In genomic region chr6:24931752-24932691, GRCh38 we compare ENCODE assay signal across 9 cellular contexts. TPM values are rescaled to one million over a fixed set of nuclear protein-coding genes. Genes with fewer than 3 reads are reported as not detected.
DNase-seq lines count a peak whose midpoint lies in the region; ATAC-seq, FAIRE-seq and TF ChIP-seq lines count a peak whose summit lies in the region.
"Had no signal": no experiment of that assay in that cellular context is flagged by ENCODE, and none has a peak within 500 bp of the region (broad histone marks: within the 10 kb centered on the region; RNA-seq: fewer than 3 reads in every experiment).

No MANE protein-coding gene starts in this region.

- H3K36me3 ChIP-seq in heart right ventricle: no peaks in the 10 kb centered on the region
- no peaks in the 10 kb centered on the region for H3K36me3 ChIP-seq in kidney (ENCODE audit: control insufficient read depth in 1 of 2, insufficient read depth in 2 of 2, low read length in 2 of 2)
- H3K36me3 ChIP-seq in MG63: no peaks in the 10 kb centered on the region

- H3K27me3 ChIP-seq in heart right ventricle (no peaks in the 10 kb centered on the region), MG63 (no peaks in the 10 kb centered on the region)

- peaks cover 7% of the 10 kb centered on the region for H3K9me3 Mint-ChIP-seq in activated CD8-positive, alpha-beta T cell treated with anti-CD3 and anti-CD28 coated beads for 36 hours
- H3K9me3 Mint-ChIP-seq in natural killer cell treated with Interleukin-12 subunit alpha and Interleukin-12 subunit beta and Interleukin-15 and Interleukin-18, amount 100 ng/mL, for 72 hours: peaks cover 6% of the 10 kb centered on the region

- H3K4me3 Mint-ChIP-seq in activated CD8-positive, alpha-beta T cell treated with anti-CD3 and anti-CD28 coated beads for 36 hours: peak overlapping the region; percentile 92
- H3K4me3 Mint-ChIP-seq in natural killer cell treated with Interleukin-12 subunit alpha and Interleukin-12 subunit beta and Interleukin-15 and Interleukin-18, amount 100 ng/mL, for 72 hours: peak overlapping the region; percentile 83

- peak overlapping the region in 5 of 10 donors; percentile 61 to 87 (median 69) for H3K27ac ChIP-seq in heart right ventricle
- no peak overlapping the region for H3K27ac ChIP-seq in kidney (ENCODE audit: low read depth in 2 of 2, low read length in 2 of 2)

- no peak overlapping the region for H3K9ac ChIP-seq in kidney (ENCODE audit: low read length in 2 of 2)

- intact Hi-C loops in activated CD8-positive, alpha-beta T cell treated with anti-CD3 and anti-CD28 coated beads for 36 hours (cut with micrococcal nuclease): loop anchor here (10.0 kb wide), 1 partner anchor 143 kb away; no protein-coding TSS in a partner anchor
- intact Hi-C loops in heart right ventricle (cut with DNase I): loop anchor here in 2 of 10 donors (10.0 kb wide), 1 partner anchor 63 kb away; no protein-coding TSS in a partner anchor
- intact Hi-C loops in kidney (cut with DNase I): no loop called here

- DNase-seq in activated CD8-positive, alpha-beta T cell treated with anti-CD3 and anti-CD28 coated beads for 36 hours: peak; percentile 60
- no peak for DNase-seq in natural killer cell treated with Interleukin-12 subunit alpha and Interleukin-12 subunit beta and Interleukin-15 and Interleukin-18, amount 100 ng/mL, for 72 hours (ENCODE audit: low spot score)
- DNase-seq in DMS153 (lab: John Stamatoyannopoulos, UW) (no peak), heart right ventricle (no peak), kidney (no peak), MG63 (no peak)

- ATAC-seq in GM18517 (IDR thresholded peaks at IDR 0.05; ENCODE audit: unreplicated experiment) (peak; percentile 32), HG02973 (IDR thresholded peaks at IDR 0.05; ENCODE audit: unreplicated experiment) (peak; percentile 22), heart right ventricle (no peak)
- ATAC-seq in activated CD8-positive, alpha-beta T cell treated with anti-CD3 and anti-CD28 coated beads for 36 hours: peak; percentile 28
- ATAC-seq in natural killer cell treated with Interleukin-12 subunit alpha and Interleukin-12 subunit beta and Interleukin-15 and Interleukin-18, amount 100 ng/mL, for 72 hours: peak; percentile 49 to 62
- ATAC-seq: HCT116 had no signal

- CTCF ChIA-PET in activated CD8-positive, alpha-beta T cell treated with anti-CD3 and anti-CD28 coated beads for 36 hours (lab: Charles Lee): interaction anchor here (0.6 to 10.1 kb wide), 23 partner anchors 7 to 139 kb away, joined by 3 to 237 read pairs (median 24); no protein-coding TSS in a partner anchor

- 51 to 52% methylated on average over 7 of the region's 7 CpGs for WGBS in heart right ventricle, 2 donors

- TF ChIP-seq CTCF in activated CD8-positive, alpha-beta T cell treated with anti-CD3 and anti-CD28 coated beads for 36 hours (IDR thresholded peaks at IDR 0.05): no peak
- no peak for TF ChIP-seq CTCF in heart right ventricle (IDR thresholded peaks at IDR 0.05)
- no peak for TF ChIP-seq CTCF in kidney (IDR thresholded peaks at IDR 0.05; ENCODE audit: borderline replicate concordance, extremely low read depth, insufficient read depth)

- peak overlapping the region; percentile 95 for H3K27ac Mint-ChIP-seq in activated CD8-positive, alpha-beta T cell treated with anti-CD3 and anti-CD28 coated beads for 36 hours
- H3K27ac Mint-ChIP-seq in natural killer cell treated with Interleukin-12 subunit alpha and Interleukin-12 subunit beta and Interleukin-15 and Interleukin-18, amount 100 ng/mL, for 72 hours: peak overlapping the region; percentile 84 to 89

- H3K4me3 ChIP-seq in heart right ventricle: peak overlapping the region in 1 of 10 donors; percentile 55
- H3K4me3 ChIP-seq in kidney (ENCODE audit: low read length in 2 of 2): no peak overlapping the region
- no peak overlapping the region for H3K4me3 ChIP-seq in MG63

- POLR2A ChIA-PET in activated CD8-positive, alpha-beta T cell treated with anti-CD3 and anti-CD28 coated beads for 36 hours (lab: Charles Lee): interaction anchor here (0.6 to 9.2 kb wide), 16 partner anchors 12 to 207 kb away, joined by 3 to 124 read pairs (median 7); no protein-coding TSS in a partner anchor

- FAIRE-seq in kidney (lab: Jason Lieb, UNC): no peak

- H3K36me3 Mint-ChIP-seq in activated CD8-positive, alpha-beta T cell treated with anti-CD3 and anti-CD28 coated beads for 36 hours (ENCODE audit: low read depth): peaks cover 20% of the 10 kb centered on the region
- H3K36me3 Mint-ChIP-seq in natural killer cell treated with Interleukin-12 subunit alpha and Interleukin-12 subunit beta and Interleukin-15 and Interleukin-18, amount 100 ng/mL, for 72 hours: peaks cover 8% of the 10 kb centered on the region

- H3K4me1 Mint-ChIP-seq in activated CD8-positive, alpha-beta T cell treated with anti-CD3 and anti-CD28 coated beads for 36 hours (ENCODE audit: low read depth): peaks cover 63% of the 10 kb centered on the region
- H3K4me1 Mint-ChIP-seq in natural killer cell treated with Interleukin-12 subunit alpha and Interleukin-12 subunit beta and Interleukin-15 and Interleukin-18, amount 100 ng/mL, for 72 hours (ENCODE audit: low read depth in 2 of 2): peaks cover 70 to 96% of the 10 kb centered on the region in 2 donors

- H3K9me3 ChIP-seq in heart right ventricle: no peaks in the 10 kb centered on the region
- no peaks in the 10 kb centered on the region for H3K9me3 ChIP-seq in kidney (ENCODE audit: control insufficient read depth in 1 of 2, low read length in 2 of 2)
- H3K9me3 ChIP-seq in MG63: no peaks in the 10 kb centered on the region

- H3K27me3 Mint-ChIP-seq in activated CD8-positive, alpha-beta T cell treated with anti-CD3 and anti-CD28 coated beads for 36 hours: peaks cover 4% of the 10 kb centered on the region
- H3K27me3 Mint-ChIP-seq in natural killer cell treated with Interleukin-12 subunit alpha and Interleukin-12 subunit beta and Interleukin-15 and Interleukin-18, amount 100 ng/mL, for 72 hours: no peaks in the 10 kb centered on the region

- H3K4me1 ChIP-seq in heart right ventricle (peaks cover 7 to 69% (median 40%) of the 10 kb centered on the region in 9 donors), kidney (ENCODE audit: control insufficient read depth in 1 of 2, insufficient read depth in 1 of 2, low read depth in 1 of 2, low read length in 2 of 2) (peaks cover 0 to 3% of the 10 kb centered on the region in 2 donors)

RNA-seq across cellular contexts. Expression of gene RIPOR2, which starts 3.7 kb away (rescaled TPM):
- 10 to 100 TPM; 88.3 to 96.3 TPM for total RNA-seq in activated CD8-positive, alpha-beta T cell treated with anti-CD3 and anti-CD28 coated beads for 36 hours
- 10 to 100 TPM; 58.7 to 88.4 TPM for total RNA-seq in natural killer cell treated with Interleukin-12 subunit alpha and Interleukin-12 subunit beta and Interleukin-15 and Interleukin-18, amount 100 ng/mL, for 72 hours
- total RNA-seq in heart right ventricle (10 to 100 TPM in 1 of 10 donors, 1 to 10 TPM in 9; 2.0 to 14.5 (median 4.6) TPM), kidney (24.2 TPM)
- polyA plus RNA-seq in heart right ventricle (1 to 10 TPM; 1.2 to 1.4 TPM), kidney (ENCODE audit: insufficient read depth, low read depth, low replicate concordance) (1.7 TPM)
- 0.40 and 0.42 TPM in 2 replicates for total RNA-seq in MG63 (2014; rRNA removed; shearing (Covaris generic); ENCODE audit: low replicate concordance)

Comparison
In these comparisons a context has a peak if more than half of its experiments do, and no peak if none do; other contexts are left out.
1. ATAC-seq: peak in GM18517 (single experiment), HG02973 (single experiment), activated CD8-positive, alpha-beta T cell treated with anti-CD3 and anti-CD28 coated beads for 36 hours (single experiment) and natural killer cell treated with Interleukin-12 subunit alpha and Interleukin-12 subunit beta and Interleukin-15 and Interleukin-18, amount 100 ng/mL, for 72 hours (2 of 2); none in heart right ventricle (0 of 8).